In the genomic region with DNA sequence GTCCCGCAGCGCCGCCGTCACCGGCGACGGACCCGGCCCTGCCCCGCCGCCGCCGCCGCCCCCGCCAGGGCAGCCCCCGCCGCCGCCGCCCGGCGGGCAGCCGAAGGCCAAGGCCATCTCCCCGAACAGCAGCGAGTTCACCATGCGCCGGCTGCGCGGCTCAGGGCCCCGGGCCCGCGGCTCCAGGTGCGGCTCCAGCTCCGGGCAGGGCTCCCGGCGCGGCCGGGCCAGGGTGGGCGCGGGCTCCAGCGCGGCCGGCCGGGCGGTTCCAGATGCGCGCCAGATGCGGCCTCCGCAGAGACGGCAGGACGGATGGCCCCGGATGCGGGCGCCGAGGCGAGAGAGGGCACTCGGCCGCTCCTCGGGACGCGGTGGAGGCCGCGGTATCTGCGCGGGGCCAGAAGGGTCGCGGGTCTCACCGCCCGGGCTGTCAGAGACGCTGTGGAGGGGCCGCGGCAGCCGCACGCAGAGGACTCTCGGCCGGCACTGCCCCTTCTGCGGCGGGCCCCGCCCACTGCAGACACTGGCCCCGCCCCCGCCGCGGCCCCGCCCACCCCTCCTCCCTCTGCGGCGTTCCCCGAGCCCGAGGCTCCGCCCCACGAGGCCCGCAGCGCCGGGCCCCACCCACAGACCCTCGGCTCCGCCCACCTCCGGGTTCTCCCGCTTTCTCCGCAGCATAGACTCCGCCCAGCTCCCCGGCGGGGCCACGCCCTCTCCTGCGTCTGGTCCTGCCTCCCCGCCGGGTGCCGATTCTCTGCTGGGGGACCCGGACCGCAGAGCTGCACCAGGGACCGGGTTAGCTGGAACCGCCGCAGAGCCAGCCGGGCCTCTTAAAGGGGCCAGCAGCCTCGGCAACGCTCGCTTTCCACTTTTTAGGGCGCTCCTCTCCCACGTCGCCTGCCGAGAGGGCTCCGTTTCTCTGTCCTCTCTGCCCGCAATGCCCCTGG, we compare ENCODE assay signal across 8 cellular contexts. TPM values are rescaled to one million over a fixed set of nuclear protein-coding genes. Genes with fewer than 3 reads are reported as not detected.
DNase-seq lines count a peak whose midpoint lies in the region; ATAC-seq and TF ChIP-seq lines count a peak whose summit lies in the region.

A gene (minus strand): TSS at position 488 of the 947 bp plus-strand sequence. CDS start 344 bp downstream, at position 144.

- peaks cover 27% of the 10 kb centered on the region for H3K36me3 Mint-ChIP-seq in stimulated activated naive CD8-positive, alpha-beta T cell treated with anti-CD3 and anti-CD28 coated beads, Interleukin-15, Interleukin-2, amounts not matched to agents 100 ng/mL and 50 ng/mL, for 24 hours (ENCODE audit: low read depth)

- no peak within 1 kb of the TSS for H3K4me3 ChIP-seq in KMS-11 (IDR thresholded peaks at IDR 0.05; ENCODE audit: insufficient read depth, low read depth, low read length)
- H3K4me3 ChIP-seq in neural cell (ENCODE audit: low read length): peak within 1 kb of the TSS; percentile 86

- H3K9ac ChIP-seq in KMS-11 (no peak within 1 kb of the TSS), neural cell (ENCODE audit: low read length) (peak within 1 kb of the TSS; percentile 63)

- peak; percentile 9 for TF ChIP-seq RAD21 in neural cell (conservative IDR thresholded peaks at IDR 0.05)

- H3K4me3 Mint-ChIP-seq in stimulated activated naive CD8-positive, alpha-beta T cell treated with anti-CD3 and anti-CD28 coated beads, Interleukin-15, Interleukin-2, amounts not matched to agents 100 ng/mL and 50 ng/mL, for 24 hours: peak within 1 kb of the TSS; percentile 85

- peak within 1 kb of the TSS; percentile 57 for H3K27ac Mint-ChIP-seq in stimulated activated naive CD8-positive, alpha-beta T cell treated with anti-CD3 and anti-CD28 coated beads, Interleukin-15, Interleukin-2, amounts not matched to agents 100 ng/mL and 50 ng/mL, for 24 hours

- no peaks in the 10 kb centered on the region for H4K20me1 ChIP-seq in KMS-11 (ENCODE audit: insufficient read depth)
- no peaks in the 10 kb centered on the region for H4K20me1 ChIP-seq in neural cell (ENCODE audit: insufficient read depth)

- no peak within 1 kb of the TSS for H3K27ac ChIP-seq in KMS-11
- H3K27ac ChIP-seq in neural cell (ENCODE audit: low read length): no peak within 1 kb of the TSS

- no peaks in the 10 kb centered on the region for H3K9me3 ChIP-seq in neural cell (ENCODE audit: low read length)

- H3K4me1 Mint-ChIP-seq in stimulated activated naive CD8-positive, alpha-beta T cell treated with anti-CD3 and anti-CD28 coated beads, Interleukin-15, Interleukin-2, amounts not matched to agents 100 ng/mL and 50 ng/mL, for 24 hours (ENCODE audit: low read depth): peaks cover 55% of the 10 kb centered on the region

- H3K9me2 ChIP-seq in neural cell (ENCODE audit: insufficient read depth, low read length): no peaks in the 10 kb centered on the region

- DNase-seq in Daoy (ENCODE audit: low read depth) (peak; percentile 97), SHP77 treated with DMSO at 0.1 percent for 48 hours (lab: John Stamatoyannopoulos, UW) (peak; percentile 74), activated gamma-delta T cell (lab: John Stamatoyannopoulos, UW) (peak; percentile 97), fibroblast of the conjunctiva (ENCODE audit: low read depth) (peak; percentile 84)

- H3K4me1 ChIP-seq in KMS-11 (ENCODE audit: low read depth, poor library complexity, severe bottlenecking): peaks cover 8% of the 10 kb centered on the region

- H3K36me3 ChIP-seq in KMS-11 (ENCODE audit: insufficient read depth) (no peaks in the 10 kb centered on the region), neural cell (ENCODE audit: insufficient read depth, low read length) (no peaks in the 10 kb centered on the region)

- H3F3A ChIP-seq in neural cell (ENCODE audit: insufficient read depth, low read length, poor library complexity, severe bottlenecking): no peaks in the 10 kb centered on the region

- no peak for TF ChIP-seq EP300 in neural cell (conservative IDR thresholded peaks at IDR 0.05; ENCODE audit: poor library complexity, severe bottlenecking)

- peak within 1 kb of the TSS; percentile 86; the same call in 1 of the 2 replicates for H3K4me2 ChIP-seq in KMS-11
- H3K4me2 ChIP-seq in neural cell (ENCODE audit: low read length): peak within 1 kb of the TSS; percentile 35

- H3K9me3 Mint-ChIP-seq in stimulated activated naive CD8-positive, alpha-beta T cell treated with anti-CD3 and anti-CD28 coated beads, Interleukin-15, Interleukin-2, amounts not matched to agents 100 ng/mL and 50 ng/mL, for 24 hours: no peaks in the 10 kb centered on the region

- peaks cover 4% of the 10 kb centered on the region for H3K27me3 Mint-ChIP-seq in stimulated activated naive CD8-positive, alpha-beta T cell treated with anti-CD3 and anti-CD28 coated beads, Interleukin-15, Interleukin-2, amounts not matched to agents 100 ng/mL and 50 ng/mL, for 24 hours

- ATAC-seq in GM21786 (IDR thresholded peaks at IDR 0.05; ENCODE audit: unreplicated experiment): peak; percentile 60

- H2AFZ ChIP-seq in KMS-11 (ENCODE audit: low read depth) (peak within 1 kb of the TSS; percentile 79), neural cell (ENCODE audit: low read depth, low read length) (peak within 1 kb of the TSS; percentile 56)

- H3K79me2 ChIP-seq in KMS-11 (ENCODE audit: insufficient read depth, low read depth): no peaks in the 10 kb centered on the region
- peaks cover 4% of the 10 kb centered on the region for H3K79me2 ChIP-seq in neural cell (replicated peaks; ENCODE audit: insufficient read depth, low read length)

- H3K27me3 ChIP-seq in KMS-11 (ENCODE audit: insufficient read depth, low read depth) (peaks cover 64% of the 10 kb centered on the region), neural cell (ENCODE audit: insufficient read depth, low read depth, low read length) (peaks cover 15% of the 10 kb centered on the region)

- TF ChIP-seq CTCF in KMS-11 (conservative IDR thresholded peaks at IDR 0.05; ENCODE audit: low read depth, low read length) (no peak), neural cell (IDR thresholded peaks at IDR 0.05; ENCODE audit: poor library complexity, severe bottlenecking) (no peak)

TF ChIP-seq in neural cell, 6 proteins besides CTCF, POLR2A, EP300 and RAD21:
- TF ChIP-seq POLR2AphosphoS5 (IDR thresholded peaks at IDR 0.05): peak; percentile 63
- no peak for TF ChIP-seq MXI1 (conservative IDR thresholded peaks at IDR 0.05; ENCODE audit: poor library complexity, severe bottlenecking)

RNA-seq across cellular contexts. Expression of the gene that starts here (rescaled TPM):
- 33.0 and 34.1 TPM in 2 replicates for total RNA-seq in Daoy (2014; rRNA removed; shearing (Covaris generic))
- 2.6 and 4.6 TPM in 2 replicates for polyA plus RNA-seq in neural cell
- polyA minus RNA-seq in neural cell: 8.9 and 10.2 TPM in 2 replicates
